In genomic region chr16:72098936-72099335, GRCh38 we compare ENCODE assay signal across 9 cellular contexts. TPM values are rescaled to one million over a fixed set of nuclear protein-coding genes. Genes with fewer than 3 reads are reported as not detected.
"Had no signal": no experiment of that assay in that cellular context is flagged by ENCODE, and none has a peak within 500 bp of the region (broad histone marks: within the 10 kb centered on the region; RNA-seq: fewer than 3 reads in every experiment).

No MANE protein-coding gene starts in this region.

- H3K27ac ChIP-seq: adrenal gland, spleen, upper lobe of left lung had no signal

- DNase-seq: cortex of kidney, spleen had no signal

- H3K27me3 ChIP-seq: adrenal gland, spleen, upper lobe of left lung had no signal

- H3K27me3 Mint-ChIP-seq: activated CD4-positive, alpha-beta T cell treated with anti-CD3 and anti-CD28 coated beads, Interleukin-2, amount 10 ng/mL, durations not matched to agents 24 days and 14 days; effector memory CD8-positive, alpha-beta T cell; naive B cell had no signal

- H3K9me3 Mint-ChIP-seq: activated CD4-positive, alpha-beta T cell treated with anti-CD3 and anti-CD28 coated beads, Interleukin-2, amount 10 ng/mL, durations not matched to agents 24 days and 14 days; effector memory CD8-positive, alpha-beta T cell; naive B cell had no signal

- H3K9me3 ChIP-seq: adrenal gland, spleen, upper lobe of left lung had no signal

- H3K27ac Mint-ChIP-seq: activated CD4-positive, alpha-beta T cell treated with anti-CD3 and anti-CD28 coated beads, Interleukin-2, amount 10 ng/mL, durations not matched to agents 24 days and 14 days; effector memory CD8-positive, alpha-beta T cell had no signal

- H3K4me3 ChIP-seq: adrenal gland, lung, spleen, upper lobe of left lung had no signal

- H3K4me3 Mint-ChIP-seq: activated CD4-positive, alpha-beta T cell treated with anti-CD3 and anti-CD28 coated beads, Interleukin-2, amount 10 ng/mL, durations not matched to agents 24 days and 14 days; effector memory CD8-positive, alpha-beta T cell had no signal

RNA-seq across cellular contexts. Expression of gene HPR, which starts 35.9 kb away (rescaled TPM):
- total RNA-seq: activated CD4-positive, alpha-beta T cell treated with anti-CD3 and anti-CD28 coated beads, Interleukin-2, amount 10 ng/mL, durations not matched to agents 24 days and 14 days; activated CD8-positive, alpha-beta memory T cell treated with anti-CD3 and anti-CD28 coated beads for 36 hours had no signal

RNA-seq across cellular contexts. Expression of gene HP, which starts 44.6 kb away (rescaled TPM):
- total RNA-seq: activated CD4-positive, alpha-beta T cell treated with anti-CD3 and anti-CD28 coated beads, Interleukin-2, amount 10 ng/mL, durations not matched to agents 24 days and 14 days; activated CD8-positive, alpha-beta memory T cell treated with anti-CD3 and anti-CD28 coated beads for 36 hours had no signal
